8 cellular contexts compared by ENCODE assay signal in genomic region chr14:23009483-23009938, GRCh38. TPM values are rescaled to one million over a fixed set of nuclear protein-coding genes. Genes with fewer than 3 reads are reported as not detected.
DNase-seq lines count a peak whose midpoint lies in the region; ATAC-seq and TF ChIP-seq lines count a peak whose summit lies in the region.

No MANE protein-coding gene starts in this region.

- peak overlapping the region; percentile 89 for H3K4me2 ChIP-seq in Karpas-422 (ENCODE audit: low read depth, low read length, poor library complexity, severe bottlenecking)

- peak overlapping the region; percentile 68 for H3K4me3 ChIP-seq in BE2C (ENCODE audit: low read depth, low read length)
- peak overlapping the region; percentile 69 for H3K4me3 ChIP-seq in Karpas-422 (ENCODE audit: low read length)
- H3K4me3 ChIP-seq in muscle layer of duodenum (ENCODE audit: low read depth in 1 of 2, low read length in 2 of 2) = peak overlapping the region; percentile 70 to 78

- ATAC-seq in GM21447 (IDR thresholded peaks at IDR 0.05; ENCODE audit: unreplicated experiment) (no peak), HG02588 (IDR thresholded peaks at IDR 0.05; ENCODE audit: unreplicated experiment) (no peak), GM18502 (IDR thresholded peaks at IDR 0.05; ENCODE audit: poor library complexity, unreplicated experiment) (no peak), GM21576 (IDR thresholded peaks at IDR 0.05; ENCODE audit: unreplicated experiment) (no peak)

- H3K27ac ChIP-seq in Karpas-422 (ENCODE audit: low read length) (peak overlapping the region; percentile 63), muscle layer of duodenum (ENCODE audit: low read length) (peak overlapping the region; percentile 89)

- H2AFZ ChIP-seq in Karpas-422 (ENCODE audit: low read length) = 0 out of 2 replicates have a peak overlapping the region, but pooled peaks have one; percentile 15

- H3K27ac Mint-ChIP-seq in MCF 10A (ENCODE audit: low read depth, unreplicated experiment) = peak overlapping the region; percentile 91

- intact Hi-C loops in MCF 10A (cut with micrococcal nuclease) = no loop called here

- H3K36me3 Mint-ChIP-seq in MCF 10A (ENCODE audit: insufficient read depth, unreplicated experiment) = no peaks in the 10 kb centered on the region

- peak overlapping the region; percentile 67 for H3K9ac ChIP-seq in Karpas-422 (ENCODE audit: low read length)

- H3K36me3 ChIP-seq in BE2C (no peaks in the 10 kb centered on the region), Karpas-422 (ENCODE audit: insufficient read depth, low read length) (no peaks in the 10 kb centered on the region), muscle layer of duodenum (ENCODE audit: control insufficient read depth in 1 of 2, insufficient read depth in 2 of 2, low read length in 2 of 2) (no peaks in the 10 kb centered on the region)

- H3K9me2 ChIP-seq in Karpas-422 (replicated peaks; ENCODE audit: insufficient read depth, low read length) = no peaks in the 10 kb centered on the region

- H3K4me3 Mint-ChIP-seq in MCF 10A (ENCODE audit: unreplicated experiment) = peak overlapping the region; percentile 79

- H3K4me1 ChIP-seq in BE2C = peaks cover 23% of the 10 kb centered on the region
- peaks cover 44% of the 10 kb centered on the region for H3K4me1 ChIP-seq in Karpas-422 (ENCODE audit: low read length)
- H3K4me1 ChIP-seq in muscle layer of duodenum (ENCODE audit: control insufficient read depth in 1 of 2, insufficient read depth in 2 of 2, low read length in 2 of 2) = peaks cover 4 to 7% of the 10 kb centered on the region in 2 donors

- POLR2A ChIA-PET in MCF 10A (lab: Yijun Ruan, JAX) = interaction anchor here (0.9 to 4.0 kb wide), 2 partner anchors 30 to 396 kb away, joined by 3 to 91 read pairs; partner anchors contain the start of gene AJUBA

- H3K9me3 ChIP-seq in BE2C (no peaks in the 10 kb centered on the region; the same call in 1 of the 2 replicates), Karpas-422 (ENCODE audit: low read length) (no peaks in the 10 kb centered on the region), muscle layer of duodenum (ENCODE audit: control insufficient read depth in 1 of 2, low read length in 2 of 2) (no peaks in the 10 kb centered on the region)

- DNase-seq in BE2C = no peak
- peak; percentile 61 for DNase-seq in Karpas-422
- no peak for DNase-seq in MCF 10A (ENCODE audit: unreplicated experiment)

- no peaks in the 10 kb centered on the region for H3K9me3 Mint-ChIP-seq in MCF 10A (ENCODE audit: unreplicated experiment)

- CTCF ChIA-PET in MCF 10A (lab: Yijun Ruan, JAX) = interaction anchor here (0.5 to 4.0 kb wide), 7 partner anchors 8 to 286 kb away, joined by 3 to 65 read pairs (median 6); partner anchors contain the start of gene AJUBA

- no peaks in the 10 kb centered on the region for H4K20me1 ChIP-seq in Karpas-422 (ENCODE audit: insufficient read depth, low read depth, low read length)

- no peaks in the 10 kb centered on the region for H3K27me3 Mint-ChIP-seq in MCF 10A (ENCODE audit: insufficient read depth, unreplicated experiment)

- 0 out of 2 replicates have a peak, but pooled peaks cover 6% of the 10 kb centered on the region for H3K79me2 ChIP-seq in Karpas-422 (ENCODE audit: low read length)

- TF ChIP-seq CTCF in BE2C (IDR thresholded peaks at IDR 0.05; ENCODE audit: low read depth, low read length) (no peak), MCF 10A (IDR thresholded peaks at IDR 0.05; ENCODE audit: unreplicated experiment) (no peak)

- TSS peak; percentile 87 for BruUV-seq in MCF 10A (replicated peaks; lab: Mats Ljungman, UMichigan)

- H3K4me1 Mint-ChIP-seq in MCF 10A (ENCODE audit: insufficient read depth, unreplicated experiment) = peaks cover 38% of the 10 kb centered on the region

- H3K27me3 ChIP-seq in BE2C (no peaks in the 10 kb centered on the region), Karpas-422 (ENCODE audit: low read length) (no peaks in the 10 kb centered on the region), muscle layer of duodenum (ENCODE audit: low read depth, low read length) (no peaks in the 10 kb centered on the region)

RNA-seq across cellular contexts. Expression of gene C14orf93, which starts 0.4 kb away (rescaled TPM):
- 13.4 TPM for polyA plus RNA-seq in BE2C (2012; ENCODE audit: insufficient read depth, insufficient read length, low read depth)
- 21.6 and 43.2 TPM in 2 replicates for total RNA-seq in Karpas-422 (2014; rRNA removed; shearing (Covaris generic); ENCODE audit: low replicate concordance)
- total RNA-seq in MCF 10A (2022) = 6.1 and 7.1 TPM in 2 replicates

RNA-seq across cellular contexts. Expression of gene PSMB5, which starts 25.2 kb away (rescaled TPM):
- polyA plus RNA-seq in BE2C (2012; ENCODE audit: insufficient read depth, insufficient read length, low read depth) = 636 TPM
- 65.4 and 67.1 TPM in 2 replicates for total RNA-seq in Karpas-422 (2014; rRNA removed; shearing (Covaris generic); ENCODE audit: low replicate concordance)
- 162 and 173 TPM in 2 replicates for total RNA-seq in MCF 10A (2022)

RNA-seq across cellular contexts. Expression of gene AJUBA, which starts 27.2 kb away (rescaled TPM):
- polyA plus RNA-seq in BE2C (2012; ENCODE audit: insufficient read depth, insufficient read length, low read depth) = 1.7 TPM
- total RNA-seq in Karpas-422 (2014; rRNA removed; shearing (Covaris generic); ENCODE audit: low replicate concordance) = not detected in 2 replicates
- total RNA-seq in MCF 10A (2022) = 82.1 and 138 TPM in 2 replicates

RNA-seq across cellular contexts. Expression of gene PSMB11, which starts 32.5 kb away (rescaled TPM):
- polyA plus RNA-seq in BE2C (2012; ENCODE audit: insufficient read depth, insufficient read length, low read depth) = not detected
- total RNA-seq in Karpas-422 (2014; rRNA removed; shearing (Covaris generic); ENCODE audit: low replicate concordance) = not detected in 2 replicates
- total RNA-seq in MCF 10A (2022) = not detected in 2 replicates

RNA-seq across cellular contexts. Expression of gene CDH24, which starts 47.8 kb away (rescaled TPM):
- 135 TPM for polyA plus RNA-seq in BE2C (2012; ENCODE audit: insufficient read depth, insufficient read length, low read depth)
- 0.34 and 1.0 TPM in 2 replicates for total RNA-seq in Karpas-422 (2014; rRNA removed; shearing (Covaris generic); ENCODE audit: low replicate concordance)
- 2.6 and 4.9 TPM in 2 replicates for total RNA-seq in MCF 10A (2022)

Comparison
In these comparisons a context has a peak if more than half of its experiments do, and no peak if none do; other contexts are left out.
1. RNA of gene AJUBA, which starts 27.2 kb away (total RNA-seq): 82.1 to 138 TPM in MCF 10A; not detected in Karpas-422; every median in the first group is over 10 times any median in the second.
2. Peak in every context shown above with its lines, with median percentiles within 50 percentile points of each other: H3K4me3 ChIP-seq.